ENCODE assay signal across 1 cellular context in the genomic region with DNA sequence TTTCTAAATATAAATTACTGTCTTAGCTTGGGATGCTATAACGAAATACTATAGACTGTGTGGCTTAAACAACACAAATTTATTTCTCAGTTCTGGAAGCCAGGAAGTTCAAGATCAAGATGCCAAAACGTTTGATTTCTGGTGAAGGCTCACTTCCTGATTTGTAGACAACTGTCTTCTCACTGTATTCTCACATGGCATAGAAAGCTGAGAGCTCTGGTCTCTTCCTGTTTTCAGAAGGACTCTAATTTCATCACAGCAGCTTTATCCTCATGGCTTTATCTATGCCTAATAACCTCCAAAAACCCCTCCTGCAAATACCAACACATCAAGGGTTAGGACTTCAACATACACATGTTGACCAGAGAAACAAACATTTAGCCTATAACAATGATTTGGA.
TF ChIP-seq lines count a peak whose summit lies in the region.

No MANE protein-coding gene starts in this region.

TF ChIP-seq in K562, 482 proteins besides CTCF, POLR2A, EP300 and RAD21 (continued from another document):
- TF ChIP-seq, protein P1, sequence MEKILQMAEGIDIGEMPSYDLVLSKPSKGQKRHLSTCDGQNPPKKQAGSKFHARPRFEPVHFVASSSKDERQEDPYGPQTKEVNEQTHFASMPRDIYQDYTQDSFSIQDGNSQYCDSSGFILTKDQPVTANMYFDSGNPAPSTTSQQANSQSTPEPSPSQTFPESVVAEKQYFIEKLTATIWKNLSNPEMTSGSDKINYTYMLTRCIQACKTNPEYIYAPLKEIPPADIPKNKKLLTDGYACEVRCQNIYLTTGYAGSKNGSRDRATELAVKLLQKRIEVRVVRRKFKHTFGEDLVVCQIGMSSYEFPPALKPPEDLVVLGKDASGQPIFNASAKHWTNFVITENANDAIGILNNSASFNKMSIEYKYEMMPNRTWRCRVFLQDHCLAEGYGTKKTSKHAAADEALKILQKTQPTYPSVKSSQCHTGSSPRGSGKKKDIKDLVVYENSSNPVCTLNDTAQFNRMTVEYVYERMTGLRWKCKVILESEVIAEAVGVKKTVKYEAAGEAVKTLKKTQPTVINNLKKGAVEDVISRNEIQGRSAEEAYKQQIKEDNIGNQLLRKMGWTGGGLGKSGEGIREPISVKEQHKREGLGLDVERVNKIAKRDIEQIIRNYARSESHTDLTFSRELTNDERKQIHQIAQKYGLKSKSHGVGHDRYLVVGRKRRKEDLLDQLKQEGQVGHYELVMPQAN (IDR thresholded peaks at IDR 0.05; ENCODE audit: borderline replicate concordance) = no peak
- TF ChIP-seq ETV6 (IDR thresholded peaks at IDR 0.05; ENCODE audit: borderline replicate concordance in 1 of 2, low read depth in 2 of 2, low read length in 1 of 2) (no peak), ETV6 (CRISPR knock-in tag; IDR thresholded peaks at IDR 0.05; ENCODE audit: borderline replicate concordance) (no peak), KHSRP (IDR thresholded peaks at IDR 0.05) (no peak), KLF16 (IDR thresholded peaks at IDR 0.05) (no peak), GABPA (tag; conservative IDR thresholded peaks at IDR 0.05; ENCODE audit: low read depth) (no peak), SAFB (IDR thresholded peaks at IDR 0.05; ENCODE audit: borderline replicate concordance, low read depth, low read length) (no peak), TCFL5 (CRISPR knock-in tag; conservative IDR thresholded peaks at IDR 0.05) (no peak), ATF7 (IDR thresholded peaks at IDR 0.05) (no peak), MYC (IDR thresholded peaks at IDR 0.05; ENCODE audit: low read depth, low read length) (0 out of 2 replicates have a peak, but pooled peaks have one; percentile 21), MYC (CRISPR knock-in tag; IDR thresholded peaks at IDR 0.05; ENCODE audit: borderline replicate concordance, low read depth) (no peak)
